21 cellular contexts compared by ENCODE assay signal in the genomic region with DNA sequence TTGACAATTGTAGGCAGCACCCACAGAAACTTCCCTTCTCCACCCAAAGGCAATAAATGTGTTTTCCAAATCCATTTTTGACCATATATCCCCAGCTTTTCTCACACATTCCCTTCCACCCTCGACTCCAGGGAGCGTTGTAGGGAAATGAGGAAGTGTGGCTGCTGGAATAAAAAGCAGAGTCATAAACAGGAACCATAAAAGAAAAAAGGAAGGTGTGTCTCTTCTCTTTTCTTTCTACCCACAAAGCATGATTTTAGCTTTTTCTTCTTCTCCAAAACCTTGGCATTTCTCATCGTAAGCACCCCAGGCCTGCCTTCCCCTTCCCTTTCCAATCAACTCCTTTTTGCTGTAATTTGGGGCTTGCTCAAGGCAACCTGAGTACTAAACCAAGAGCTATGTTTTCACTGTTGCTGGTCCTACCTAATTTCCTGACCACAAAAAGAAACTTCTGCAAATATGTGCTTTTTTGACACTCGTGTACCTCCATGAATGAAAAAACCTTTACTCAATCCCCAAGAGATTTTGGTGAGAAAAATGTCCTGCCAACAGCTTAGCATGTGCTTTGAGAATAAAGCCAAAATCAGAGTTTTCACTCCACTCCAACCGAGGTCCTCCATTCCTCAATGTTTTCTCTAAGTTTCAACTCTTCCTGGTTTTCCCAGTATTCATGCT. TPM values are rescaled to one million over a fixed set of nuclear protein-coding genes. Genes with fewer than 3 reads are reported as not detected.
DNase-seq lines count a peak whose midpoint lies in the region; ATAC-seq and TF ChIP-seq lines count a peak whose summit lies in the region.
"Had no signal": no experiment of that assay in that cellular context is flagged by ENCODE, and none has a peak within 500 bp of the region (broad histone marks: within the 10 kb centered on the region; RNA-seq: fewer than 3 reads in every experiment).

No MANE protein-coding gene starts in this region.

- H3K79me2 ChIP-seq in Karpas-422 (ENCODE audit: low read length) = no peaks in the 10 kb centered on the region

- TF ChIP-seq POLR2A in esophagus muscularis mucosa (IDR thresholded peaks at IDR 0.05; ENCODE audit: low read depth) = no peak

- no peaks in the 10 kb centered on the region for H3K9me3 ChIP-seq in Karpas-422 (ENCODE audit: low read length)
- H3K9me3 ChIP-seq in esophagus muscularis mucosa = peaks cover 0 to 3% (median 0%) of the 10 kb centered on the region in 4 donors
- H3K9me3 ChIP-seq in upper lobe of right lung = no peaks in the 10 kb centered on the region
- H3K9me3 ChIP-seq: left ventricle myocardium inferior had no signal

- H3K36me3 ChIP-seq in Karpas-422 (ENCODE audit: insufficient read depth, low read length) (no peaks in the 10 kb centered on the region), esophagus muscularis mucosa (no peaks in the 10 kb centered on the region), upper lobe of right lung (no peaks in the 10 kb centered on the region)
- H3K36me3 ChIP-seq: left ventricle myocardium inferior had no signal

- no peak for DNase-seq in Karpas-422
- DNase-seq in SIG-M5 (lab: John Stamatoyannopoulos, UW) = peak; percentile 18
- DNase-seq in esophagus muscularis mucosa (ENCODE audit: extremely low spot score) = peak; percentile 7
- DNase-seq in upper lobe of right lung = no peak
- DNase-seq in GM19240 (ENCODE audit: insufficient read length, low spot score) = no peak
- no peak for DNase-seq in hypothalamus (lab: John Stamatoyannopoulos, UW)
- DNase-seq in NCI-H524 treated with DMSO at 0.1 percent for 48 hours (lab: John Stamatoyannopoulos, UW) = no peak
- DNase-seq: cerebellar nuclear complex; foreskin fibroblast; left ventricle myocardium inferior; naive thymus-derived CD8-positive, alpha-beta T cell; NCI-H187 treated with DMSO at 0.1 percent for 48 hours; NCI-H510A; posterior cingulate gyrus; trophoblast cell had no signal

- ATAC-seq in upper lobe of right lung (peak; percentile 14), HG02852 (IDR thresholded peaks at IDR 0.05; ENCODE audit: unreplicated experiment) (no peak)
- ATAC-seq: GM23338; naive thymus-derived CD8-positive, alpha-beta T cell; stimulated activated effector memory CD8-positive, alpha-beta T cell treated with anti-CD3 and anti-CD28 coated beads, Interleukin-12 subunit alpha, Interleukin-12 subunit beta, amount 100 ng/mL, for 72 hours; WTC11 had no signal

- TF ChIP-seq CTCF in esophagus muscularis mucosa (IDR thresholded peaks at IDR 0.05) = no peak
- no peak for TF ChIP-seq CTCF in upper lobe of right lung (IDR thresholded peaks at IDR 0.05)

- H3K27ac ChIP-seq in Karpas-422 (ENCODE audit: low read length) = no peak overlapping the region
- H3K27ac ChIP-seq in esophagus muscularis mucosa (replicated peaks in 1 of 4) = no peak overlapping the region
- H3K27ac ChIP-seq in upper lobe of right lung = no peak overlapping the region
- H3K27ac ChIP-seq: C4-2B, left ventricle myocardium inferior had no signal

- no peak overlapping the region for H3K9ac ChIP-seq in Karpas-422 (ENCODE audit: low read length)

- WGBS in esophagus muscularis mucosa = 71% methylated on average over 5 of the region's 5 CpGs

- H3K27me3 ChIP-seq in Karpas-422 (ENCODE audit: low read length) (peaks cover 7% of the 10 kb centered on the region; the same call in 1 of the 2 replicates), esophagus muscularis mucosa (no peaks in the 10 kb centered on the region), upper lobe of right lung (no peaks in the 10 kb centered on the region)

- intact Hi-C loops in esophagus muscularis mucosa (cut with DNase I) = no loop called here
- intact Hi-C loops in upper lobe of right lung (cut with DNase I) = no loop called here

- H2AFZ ChIP-seq in Karpas-422 (ENCODE audit: low read length) = 0 out of 2 replicates have a peak overlapping the region, but pooled peaks have one; percentile 15
- H2AFZ ChIP-seq: GM23338 had no signal

- H3K4me1 ChIP-seq in Karpas-422 (ENCODE audit: low read length) (peaks cover 8% of the 10 kb centered on the region), esophagus muscularis mucosa (peaks cover 12 to 21% (median 18%) of the 10 kb centered on the region in 4 donors), upper lobe of right lung (peaks cover 26% of the 10 kb centered on the region)

- H3K4me3 ChIP-seq in Karpas-422 (ENCODE audit: low read length) = no peak overlapping the region
- no peak overlapping the region for H3K4me3 ChIP-seq in esophagus muscularis mucosa
- H3K4me3 ChIP-seq in upper lobe of right lung = no peak overlapping the region
- H3K4me3 ChIP-seq: GM23338, left ventricle myocardium inferior, skin epidermis had no signal

- H4K20me1 ChIP-seq in Karpas-422 (ENCODE audit: insufficient read depth, low read depth, low read length) = no peaks in the 10 kb centered on the region

- no peaks in the 10 kb centered on the region for H3K9me2 ChIP-seq in Karpas-422 (replicated peaks; ENCODE audit: insufficient read depth, low read length)

- H3K4me2 ChIP-seq in Karpas-422 (ENCODE audit: low read depth, low read length, poor library complexity, severe bottlenecking) = no peak overlapping the region
- H3K4me2 ChIP-seq: GM23338 had no signal

- TF ChIP-seq EP300 in esophagus muscularis mucosa (IDR thresholded peaks at IDR 0.05) = no peak

RNA-seq across cellular contexts. Expression of a gene that starts 9.2 kb away (rescaled TPM):
- total RNA-seq in Karpas-422 (2014; rRNA removed; shearing (Covaris generic); ENCODE audit: low replicate concordance) = not detected in 2 replicates
- total RNA-seq in esophagus muscularis mucosa (10 to 100 TPM in 1 of 4 donors, 1 to 10 TPM in 3; 4.1 to 18.7 (median 6.6) TPM), upper lobe of right lung (49.3 TPM)

Comparison
In these comparisons a context has a peak if more than half of its experiments do, and no peak if none do; other contexts are left out.
1. DNase-seq: peak in SIG-M5 (single experiment) and esophagus muscularis mucosa (single experiment); none in Karpas-422 (single experiment), upper lobe of right lung (single experiment), GM19240 (single experiment), hypothalamus (0 of 51) and NCI-H524 treated with DMSO at 0.1 percent for 48 hours (single experiment).